In the genomic region with DNA sequence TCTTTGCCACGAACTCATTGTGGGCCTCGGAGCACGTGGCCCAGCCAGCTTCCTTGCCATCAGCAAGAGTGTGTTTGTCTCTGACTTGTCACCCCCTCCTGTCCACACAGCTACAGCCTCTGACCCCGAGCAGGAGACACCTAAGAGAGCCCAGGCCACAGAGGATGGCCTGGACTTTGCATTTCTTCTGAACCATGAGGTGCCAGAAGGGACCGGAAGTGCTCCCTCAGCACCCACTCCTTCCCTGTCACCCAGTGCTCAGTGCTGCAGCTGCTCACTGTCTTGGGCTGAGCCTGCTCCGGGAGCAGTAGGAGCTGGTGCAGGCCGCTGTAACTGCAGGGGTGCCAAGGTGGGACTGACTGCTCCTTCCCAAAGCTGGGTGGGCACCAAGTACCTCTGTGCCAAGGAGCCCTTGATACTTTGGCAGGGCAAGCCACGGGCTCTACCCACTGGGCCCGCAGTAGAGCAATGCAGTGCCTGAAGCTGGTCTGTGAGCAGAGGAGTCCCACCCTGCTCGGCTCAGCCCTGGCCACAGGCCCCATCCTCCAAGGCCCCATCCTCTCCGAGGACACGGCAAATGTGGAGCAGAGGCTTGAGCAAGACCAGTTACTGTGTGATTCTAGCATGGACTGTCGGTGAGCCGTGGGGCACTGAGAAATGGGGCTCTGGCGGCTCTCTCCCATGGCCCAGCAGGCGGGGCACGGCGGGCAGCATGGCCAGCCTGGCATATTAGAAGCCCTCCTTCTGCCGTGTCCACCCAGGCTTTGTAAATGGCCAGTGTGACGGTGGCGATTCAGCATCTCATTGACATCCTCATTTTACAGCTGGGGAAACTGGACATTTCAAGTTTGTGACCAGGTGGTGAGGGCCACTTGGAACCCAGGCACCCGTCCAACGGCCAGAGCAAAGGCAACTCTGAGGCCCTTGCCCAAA, we compare ENCODE assay signal across 9 cellular contexts. TPM values are rescaled to one million over a fixed set of nuclear protein-coding genes. Genes with fewer than 3 reads are reported as not detected.
A peak's percentile ranks its signal among the peaks of the same experiment; 100 is the strongest.
DNase-seq lines count a peak whose midpoint lies in the region; ATAC-seq and TF ChIP-seq lines count a peak whose summit lies in the region.
"Had no signal": no experiment of that assay in that cellular context is flagged by ENCODE, and none has a peak within 500 bp of the region (broad histone marks: within the 10 kb centered on the region; RNA-seq: fewer than 3 reads in every experiment).

No MANE protein-coding gene starts in this region.

- H3K4me1 Mint-ChIP-seq in CD4-positive, alpha-beta T cell (ENCODE audit: low read depth) = peaks cover 89% of the 10 kb centered on the region

- H3K27me3 ChIP-seq in CD4-positive, alpha-beta T cell (ENCODE audit: control insufficient read depth, insufficient read depth, low read length) = no peaks in the 10 kb centered on the region
- H3K27me3 ChIP-seq in OCI-LY3 (ENCODE audit: low read depth, low read length) = no peaks in the 10 kb centered on the region
- H3K27me3 ChIP-seq in ovary = no peaks in the 10 kb centered on the region

- no peak for ATAC-seq in CD4-positive, alpha-beta T cell (ENCODE audit: poor library complexity)
- ATAC-seq in HG03469 (IDR thresholded peaks at IDR 0.05; ENCODE audit: unreplicated experiment) = no peak
- ATAC-seq in HG02938 (IDR thresholded peaks at IDR 0.05; ENCODE audit: unreplicated experiment) = no peak
- ATAC-seq in GM19467 (IDR thresholded peaks at IDR 0.05; ENCODE audit: unreplicated experiment) = no peak

- peaks cover 96% of the 10 kb centered on the region for H3K79me2 ChIP-seq in OCI-LY3 (ENCODE audit: low read length)

- TF ChIP-seq CTCF in CD4-positive, alpha-beta T cell (IDR thresholded peaks at IDR 0.05) = no peak
- TF ChIP-seq CTCF in OCI-LY3 (IDR thresholded peaks at IDR 0.05; ENCODE audit: low read depth, low read length) (no peak), ovary (IDR thresholded peaks at IDR 0.05) (no peak), GM20000 (IDR thresholded peaks at IDR 0.05; ENCODE audit: extremely low read depth, missing control alignments) (no peak)

- H3K9ac ChIP-seq in OCI-LY3 (ENCODE audit: low read length) = no peak overlapping the region

- H3K36me3 Mint-ChIP-seq in CD4-positive, alpha-beta T cell (ENCODE audit: low read depth) = peaks cover 66% of the 10 kb centered on the region

- H3K9me3 ChIP-seq in CD4-positive, alpha-beta T cell (ENCODE audit: control insufficient read depth, low read length) = no peaks in the 10 kb centered on the region
- no peaks in the 10 kb centered on the region for H3K9me3 ChIP-seq in OCI-LY3 (ENCODE audit: insufficient read depth, low read length)
- no peaks in the 10 kb centered on the region for H3K9me3 ChIP-seq in ovary

- H3K27ac Mint-ChIP-seq in CD4-positive, alpha-beta T cell = peak overlapping the region; percentile 90

- H3K9me3 Mint-ChIP-seq in CD4-positive, alpha-beta T cell = no peaks in the 10 kb centered on the region

- H3K36me3 ChIP-seq in OCI-LY3 (replicated peaks; ENCODE audit: low read depth, low read length) = peaks cover 42% of the 10 kb centered on the region
- H3K36me3 ChIP-seq in ovary = no peaks in the 10 kb centered on the region

- POLR2A ChIA-PET in CD4-positive, alpha-beta T cell (lab: Charles Lee) = interaction anchor here (0.8 to 8.8 kb wide), 15 partner anchors 8 to 193 kb away, joined by 3 to 188 read pairs (median 7); a partner anchor contains a TSS

- H3K4me3 ChIP-seq in OCI-LY3 (ENCODE audit: low read length) (no peak overlapping the region), ovary (no peak overlapping the region)

- WGBS in ovary, 3 donors = 66 to 80% (median 69%) methylated on average over 23 of the region's 23 CpGs

- H3K4me2 ChIP-seq in OCI-LY3 (ENCODE audit: low read length) = peak overlapping the region; percentile 21; the same call in 1 of the 2 replicates

- TF ChIP-seq POLR2A in ovary (IDR thresholded peaks at IDR 0.05) = no peak

- H3K4me3 Mint-ChIP-seq in CD4-positive, alpha-beta T cell = peak overlapping the region; percentile 98

- H3K27ac ChIP-seq in CD4-positive, alpha-beta T cell (ENCODE audit: low read depth, low read length) = peak overlapping the region; percentile 90
- H3K27ac ChIP-seq in OCI-LY3 (ENCODE audit: low read length) (peak overlapping the region; percentile 4; the same call in 1 of the 2 replicates), cingulate gyrus (ENCODE audit: low read depth, low read length) (peak overlapping the region; percentile 49), ovary (no peak overlapping the region)

- no peaks in the 10 kb centered on the region for H3K27me3 Mint-ChIP-seq in CD4-positive, alpha-beta T cell

- intact Hi-C loops in CD4-positive, alpha-beta T cell (cut with DNase I, micrococcal nuclease) = loop anchor here in 1 of 2 experiments (1.0 kb wide), 1 partner anchor 15 kb away; no protein-coding TSS in a partner anchor
- intact Hi-C loops in ovary (cut with DNase I) = loop anchor here in 2 of 4 donors (5.0 to 10.0 kb wide), 2 partner anchors 35 to 122 kb away; a partner anchor contains a TSS

- H2AFZ ChIP-seq in OCI-LY3 (ENCODE audit: low read depth, low read length) = no peak overlapping the region

- DNase-seq in CD4-positive, alpha-beta T cell = peak in 2 of 10 experiments; percentile 4 to 46
- peak in 4 of 5 donors; percentile 20 to 35 (median 24) for DNase-seq in ovary
- DNase-seq in GM20000 (ENCODE audit: low spot score) = no peak
- DNase-seq: NCI-H226 had no signal

- peaks cover 59% of the 10 kb centered on the region for H4K20me1 ChIP-seq in OCI-LY3 (ENCODE audit: insufficient read depth, low read length)

- CTCF ChIA-PET in CD4-positive, alpha-beta T cell (lab: Charles Lee) = interaction anchor here (0.6 to 6.7 kb wide), 6 partner anchors 10 to 84 kb away, joined by 3 to 64 read pairs (median 7); a partner anchor contains a TSS

- peaks cover 68% of the 10 kb centered on the region for H3K4me1 ChIP-seq in OCI-LY3 (ENCODE audit: low read length)
- peaks cover 56% of the 10 kb centered on the region for H3K4me1 ChIP-seq in ovary (ENCODE audit: insufficient read depth)

- TF ChIP-seq EP300 in ovary (IDR thresholded peaks at IDR 0.05) = no peak

RNA-seq across cellular contexts. Expression of a gene that starts 6.3 kb away (rescaled TPM):
- total RNA-seq in CD4-positive, alpha-beta T cell = 100 to 1,000 TPM; 309 to 325 TPM
- total RNA-seq in ovary = 10 to 100 TPM; 24.8 to 58.1 (median 49.0) TPM
- 10 to 100 TPM; 21.5 to 39.3 TPM for polyA plus RNA-seq in ovary

RNA-seq across cellular contexts. Expression of a gene that starts 16.5 kb away (rescaled TPM):
- total RNA-seq in CD4-positive, alpha-beta T cell = 100 to 1,000 TPM; 160 to 161 TPM
- 10 to 100 TPM; 35.6 to 60.9 (median 44.6) TPM for total RNA-seq in ovary
- polyA plus RNA-seq in ovary = 10 to 100 TPM in 1 of 2 donors, 1 to 10 TPM in 1; 5.6 to 29.3 TPM

RNA-seq across cellular contexts. Expression of a gene that starts 30.7 kb away (rescaled TPM):
- total RNA-seq in CD4-positive, alpha-beta T cell = 1 to 10 TPM; 8.5 to 8.8 TPM
- total RNA-seq in ovary = 10 to 100 TPM; 37.9 to 69.9 (median 52.1) TPM
- 10 to 100 TPM; 18.1 to 32.1 TPM for polyA plus RNA-seq in ovary

Comparison
In these comparisons a context has a peak if more than half of its experiments do, and no peak if none do; other contexts are left out.
1. H3K27ac ChIP-seq: peak in CD4-positive, alpha-beta T cell (single experiment), OCI-LY3 (single experiment) and cingulate gyrus (single experiment); none in ovary (0 of 2).
2. RNA of a gene that starts 6.3 kb away (total RNA-seq): 309 to 325 TPM in CD4-positive, alpha-beta T cell; 24.8 to 58.1 TPM in ovary; every median in the first group is over 4 times any median in the second.